8 cellular contexts compared by ENCODE assay signal in genomic region chr9:94031380-94031779, GRCh38. TPM values are rescaled to one million over a fixed set of nuclear protein-coding genes. Genes with fewer than 3 reads are reported as not detected.
A peak's percentile ranks its signal among the peaks of the same experiment; 100 is the strongest.
DNase-seq lines count a peak whose midpoint lies in the region; ATAC-seq, FAIRE-seq and TF ChIP-seq lines count a peak whose summit lies in the region.

No MANE protein-coding gene starts in this region.

- H3K4me3 ChIP-seq in adipocyte (ENCODE audit: low read length) (peak overlapping the region; percentile 94), left lung (peak overlapping the region; percentile 72), tibial nerve (peak overlapping the region; percentile 72 to 100 (median 83))

- TF ChIP-seq CTCF in left lung (IDR thresholded peaks at IDR 0.05) = no peak
- TF ChIP-seq CTCF in tibial nerve (IDR thresholded peaks at IDR 0.05) = no peak
- TF ChIP-seq CTCF in D721Med (IDR thresholded peaks at IDR 0.05; ENCODE audit: insufficient read depth, missing control alignments) = no peak

- peaks cover 15% of the 10 kb centered on the region for H3K4me1 Mint-ChIP-seq in activated T-cell treated with anti-CD3 and anti-CD28 coated beads, Interleukin-2, amount 50 U/mL, for 4 hours (ENCODE audit: low read depth)

- H3K27me3 ChIP-seq in adipocyte (replicated peaks; ENCODE audit: control insufficient read depth, insufficient read depth, low read length) (no peaks in the 10 kb centered on the region), left lung (no peaks in the 10 kb centered on the region), tibial nerve (no peaks in the 10 kb centered on the region)

- DNase-seq in activated T-cell treated with anti-CD3 and anti-CD28 coated beads, Interleukin-2, amount 50 U/mL, for 4 hours = no peak
- DNase-seq in activated T-cell treated with anti-CD3 and anti-CD28 coated beads for 4 hours (no peak), adipocyte (ENCODE audit: low read depth) (peak; percentile 7), left lung (no peak), tibial nerve (ENCODE audit: low spot score in 2 of 2) (no peak), NCI-H1417 treated with DMSO at 0.1 percent for 48 hours (lab: John Stamatoyannopoulos, UW) (no peak), HEK293T (ENCODE audit: extremely low spot score) (no peak), D721Med (ENCODE audit: insufficient read length, low spot score) (no peak)

- H3K9me3 ChIP-seq in adipocyte (ENCODE audit: control insufficient read depth, low read length) (no peaks in the 10 kb centered on the region), left lung (peaks cover 1 to 2% of the 10 kb centered on the region in 2 donors), tibial nerve (peaks cover 0 to 5% (median 0%) of the 10 kb centered on the region in 4 donors)

- H3K27ac ChIP-seq in left lung (peak overlapping the region; percentile 82 to 85), tibial nerve (peak overlapping the region in 3 of 4 donors; percentile 85 to 88 (median 88))

- POLR2A ChIA-PET in HEK293T (lab: Yijun Ruan, JAX) = interaction anchor here (0.9 to 1.1 kb wide), 2 partner anchors 10 to 15 kb away, joined by 3 to 5 read pairs; no protein-coding TSS in a partner anchor

- H3K9ac ChIP-seq in adipocyte (ENCODE audit: low read length) = peak overlapping the region; percentile 91

- no peaks in the 10 kb centered on the region for H3K9me3 Mint-ChIP-seq in activated T-cell treated with anti-CD3 and anti-CD28 coated beads, Interleukin-2, amount 50 U/mL, for 4 hours

- no peak for FAIRE-seq in D721Med (lab: Jason Lieb, UNC)

- peak overlapping the region; percentile 98 for H3K4me3 Mint-ChIP-seq in activated T-cell treated with anti-CD3 and anti-CD28 coated beads, Interleukin-2, amount 50 U/mL, for 4 hours

- 59 to 64% methylated on average over 8 of the region's 8 CpGs for WGBS in tibial nerve, 2 donors

- CTCF ChIA-PET in HEK293T (lab: Yijun Ruan, JAX) = interaction anchor here (1.0 kb wide), 1 partner anchor 27 kb away, joined by 3 read pairs; no protein-coding TSS in a partner anchor

- no peaks in the 10 kb centered on the region for H3K27me3 Mint-ChIP-seq in activated T-cell treated with anti-CD3 and anti-CD28 coated beads, Interleukin-2, amount 50 U/mL, for 4 hours (ENCODE audit: low read depth)

- H3K4me1 ChIP-seq in adipocyte (ENCODE audit: control insufficient read depth, insufficient read depth, low read length) (peaks cover 10% of the 10 kb centered on the region), left lung (peaks cover 5 to 23% of the 10 kb centered on the region in 2 donors), tibial nerve (peaks cover 0 to 30% (median 4%) of the 10 kb centered on the region in 4 donors)

- no peak for ATAC-seq in activated T-cell treated with anti-CD3 and anti-CD28 coated beads, Interleukin-2, amount 50 U/mL, for 4 hours
- ATAC-seq in left lung = no peak

- TF ChIP-seq EP300 in tibial nerve (IDR thresholded peaks at IDR 0.05) = no peak

- intact Hi-C loops in left lung (cut with DNase I) = no loop called here

- no peak for TF ChIP-seq POLR2A in tibial nerve (IDR thresholded peaks at IDR 0.05)

- no peaks in the 10 kb centered on the region for H3K36me3 Mint-ChIP-seq in activated T-cell treated with anti-CD3 and anti-CD28 coated beads, Interleukin-2, amount 50 U/mL, for 4 hours (ENCODE audit: insufficient read depth)

- no peaks in the 10 kb centered on the region for H3K36me3 ChIP-seq in adipocyte (ENCODE audit: control insufficient read depth, insufficient read depth, low read length, severe bottlenecking)
- H3K36me3 ChIP-seq in left lung = no peaks in the 10 kb centered on the region
- H3K36me3 ChIP-seq in tibial nerve = no peaks in the 10 kb centered on the region

TF ChIP-seq in HEK293T, 16 proteins besides CTCF, POLR2A, EP300 and RAD21:
- TF ChIP-seq FOXA1 (IDR thresholded peaks at IDR 0.05) (no peak), ZNF384 (IDR thresholded peaks at IDR 0.05) (no peak), NFRKB (IDR thresholded peaks at IDR 0.05) (no peak), SP1 (IDR thresholded peaks at IDR 0.05) (no peak), HDGF (IDR thresholded peaks at IDR 0.05; ENCODE audit: borderline replicate concordance) (no peak), ELF4 (IDR thresholded peaks at IDR 0.05) (no peak), CTBP1 (IDR thresholded peaks at IDR 0.05; ENCODE audit: borderline replicate concordance) (no peak), PKNOX1 (IDR thresholded peaks at IDR 0.05) (no peak), L3MBTL2 (conservative IDR thresholded peaks at IDR 0.05) (no peak), TARDBP (IDR thresholded peaks at IDR 0.05) (no peak), ARNT (IDR thresholded peaks at IDR 0.05) (no peak), BHLHE40 (IDR thresholded peaks at IDR 0.05; ENCODE audit: borderline replicate concordance) (no peak), FOXM1 (IDR thresholded peaks at IDR 0.05; ENCODE audit: borderline replicate concordance) (no peak), LEF1 (IDR thresholded peaks at IDR 0.05; ENCODE audit: borderline replicate concordance) (no peak), SUZ12 (IDR thresholded peaks at IDR 0.05) (no peak), FOXK2 (IDR thresholded peaks at IDR 0.05) (no peak)
TF ChIP-seq in HEK293T: peak in this region for 0.

RNA-seq across cellular contexts. Expression of gene PTPDC1, which starts 52.9 kb away (rescaled TPM):
- total RNA-seq in activated T-cell treated with anti-CD3 and anti-CD28 coated beads, Interleukin-2, amount 50 U/mL, for 4 hours = 1 to 10 TPM; 4.5 to 5.9 (median 4.5) TPM
- 10 to 100 TPM in 1 of 2 donors, 1 to 10 TPM in 1; 9.2 to 10.3 TPM for total RNA-seq in left lung
- 10 to 100 TPM; 43.8 to 80.2 (median 65.3) TPM for total RNA-seq in tibial nerve
